In genomic region chr2:190859347-190860297, GRCh38 we compare ENCODE assay signal across 14 cellular contexts. TPM values are rescaled to one million over a fixed set of nuclear protein-coding genes. Genes with fewer than 3 reads are reported as not detected.
DNase-seq lines count a peak whose midpoint lies in the region; ATAC-seq, FAIRE-seq and TF ChIP-seq lines count a peak whose summit lies in the region.
"Had no signal": no experiment of that assay in that cellular context is flagged by ENCODE, and none has a peak within 500 bp of the region (broad histone marks: within the 10 kb centered on the region; RNA-seq: fewer than 3 reads in every experiment).

No MANE protein-coding gene starts in this region.

- POLR2A ChIA-PET in activated CD4-positive, alpha-beta memory T cell treated with anti-CD3 and anti-CD28 coated beads for 36 hours (lab: Charles Lee), result no interaction called here

- H3K27me3 ChIP-seq in keratinocyte (ENCODE audit: control insufficient read depth, extremely low read depth, insufficient read depth, low read length), result no peaks in the 10 kb centered on the region
- H3K27me3 ChIP-seq: BE2C had no signal

- H3K27me3 Mint-ChIP-seq in HFFc6 (ENCODE audit: insufficient read depth), result peaks cover 3% of the 10 kb centered on the region; the same call in 1 of the 2 replicates
- H3K27me3 Mint-ChIP-seq in activated CD4-positive, alpha-beta T cell treated with anti-CD3 and anti-CD28 coated beads, Interleukin-2, amount 10 ng/mL, durations not matched to agents 24 days and 14 days, result peaks cover 2% of the 10 kb centered on the region
- no peaks in the 10 kb centered on the region for H3K27me3 Mint-ChIP-seq in activated CD4-positive, alpha-beta memory T cell treated with anti-CD3 and anti-CD28 coated beads for 36 hours
- H3K27me3 Mint-ChIP-seq: activated naive CD4-positive, alpha-beta T cell treated with anti-CD3 and anti-CD28 coated beads, Interleukin-2, amount 50 U/mL, for 24 hours; effector memory CD8-positive, alpha-beta T cell had no signal

- H3K27ac Mint-ChIP-seq in HFFc6, result peak overlapping the region; percentile 87
- no peak overlapping the region for H3K27ac Mint-ChIP-seq in activated CD4-positive, alpha-beta T cell treated with anti-CD3 and anti-CD28 coated beads, Interleukin-2, amount 10 ng/mL, durations not matched to agents 24 days and 14 days
- no peak overlapping the region for H3K27ac Mint-ChIP-seq in activated CD4-positive, alpha-beta memory T cell treated with anti-CD3 and anti-CD28 coated beads for 36 hours
- H3K27ac Mint-ChIP-seq: activated naive CD4-positive, alpha-beta T cell treated with anti-CD3 and anti-CD28 coated beads, Interleukin-2, amount 50 U/mL, for 24 hours; effector memory CD8-positive, alpha-beta T cell had no signal

- no peaks in the 10 kb centered on the region for H4K20me1 ChIP-seq in keratinocyte (ENCODE audit: control insufficient read depth, extremely low read depth, insufficient read depth, low read length)

- H3K9me3 Mint-ChIP-seq in HFFc6, result no peaks in the 10 kb centered on the region
- peaks cover 4% of the 10 kb centered on the region for H3K9me3 Mint-ChIP-seq in activated CD4-positive, alpha-beta T cell treated with anti-CD3 and anti-CD28 coated beads, Interleukin-2, amount 10 ng/mL, durations not matched to agents 24 days and 14 days
- peaks cover 9% of the 10 kb centered on the region for H3K9me3 Mint-ChIP-seq in activated CD4-positive, alpha-beta memory T cell treated with anti-CD3 and anti-CD28 coated beads for 36 hours
- H3K9me3 Mint-ChIP-seq: activated naive CD4-positive, alpha-beta T cell treated with anti-CD3 and anti-CD28 coated beads, Interleukin-2, amount 50 U/mL, for 24 hours; effector memory CD8-positive, alpha-beta T cell had no signal

- TF ChIP-seq CTCF in HFFc6 (IDR thresholded peaks at IDR 0.05) (no peak), keratinocyte (optimal IDR thresholded peaks at IDR 0.05 in 1 of 3, IDR thresholded peaks at IDR 0.05 in 1 of 3, conservative IDR thresholded peaks at IDR 0.05 in 1 of 3; ENCODE audit: extremely low read depth in 1 of 3, insufficient read depth in 2 of 3, low read length in 3 of 3) (no peak)

- FAIRE-seq in keratinocyte (lab: Jason Lieb, UNC), result no peak

- intact Hi-C loops in activated CD4-positive, alpha-beta T cell treated with anti-CD3 and anti-CD28 coated beads, Interleukin-2, amount 10 ng/mL, durations not matched to agents 24 days and 14 days (cut with micrococcal nuclease), result no loop called here
- intact Hi-C loops in activated CD4-positive, alpha-beta memory T cell treated with anti-CD3 and anti-CD28 coated beads for 36 hours (cut with micrococcal nuclease), result no loop called here

- H3K4me3 Mint-ChIP-seq in HFFc6, result peak overlapping the region; percentile 79
- no peak overlapping the region for H3K4me3 Mint-ChIP-seq in activated CD4-positive, alpha-beta T cell treated with anti-CD3 and anti-CD28 coated beads, Interleukin-2, amount 10 ng/mL, durations not matched to agents 24 days and 14 days
- H3K4me3 Mint-ChIP-seq in activated CD4-positive, alpha-beta memory T cell treated with anti-CD3 and anti-CD28 coated beads for 36 hours, result no peak overlapping the region
- H3K4me3 Mint-ChIP-seq: activated naive CD4-positive, alpha-beta T cell treated with anti-CD3 and anti-CD28 coated beads, Interleukin-2, amount 50 U/mL, for 24 hours; effector memory CD8-positive, alpha-beta T cell had no signal

- peaks cover 91% of the 10 kb centered on the region for H3K4me1 Mint-ChIP-seq in HFFc6 (ENCODE audit: low read depth)
- peaks cover 5% of the 10 kb centered on the region for H3K4me1 Mint-ChIP-seq in activated CD4-positive, alpha-beta T cell treated with anti-CD3 and anti-CD28 coated beads, Interleukin-2, amount 10 ng/mL, durations not matched to agents 24 days and 14 days
- peaks cover 22% of the 10 kb centered on the region for H3K4me1 Mint-ChIP-seq in activated CD4-positive, alpha-beta memory T cell treated with anti-CD3 and anti-CD28 coated beads for 36 hours (ENCODE audit: low read depth)

- H3K27ac ChIP-seq in keratinocyte (ENCODE audit: control insufficient read depth, insufficient read depth, low read length), result no peak overlapping the region

- no peaks in the 10 kb centered on the region for H3K79me2 ChIP-seq in keratinocyte (ENCODE audit: control insufficient read depth, insufficient read depth, low read length)

- H3K4me3 ChIP-seq in keratinocyte (ENCODE audit: control insufficient read depth in 2 of 3, extremely low read depth in 1 of 3, insufficient read depth in 2 of 3, low read depth in 1 of 3, low read length in 3 of 3), result no peak overlapping the region

- peak overlapping the region; percentile 18 for H3K4me2 ChIP-seq in keratinocyte (ENCODE audit: control insufficient read depth, extremely low read depth, insufficient read depth, low read depth, low read length)

- CTCF ChIA-PET in activated CD4-positive, alpha-beta memory T cell treated with anti-CD3 and anti-CD28 coated beads for 36 hours (lab: Charles Lee), result interaction anchor here (1.0 to 6.0 kb wide), 3 partner anchors 9 to 104 kb away, joined by 3 to 43 read pairs (median 5); no protein-coding TSS in a partner anchor

- dilution Hi-C loops in keratinocyte (cut with MboI; ENCODE audit: extremely low pct_ligation_motif_present, low sequenced_read_pairs), result no loop called here

- DNase-seq in A172 (ENCODE audit: low spot score) (peak; percentile 65), HFFc6 (peak; percentile 62), astrocyte of the hippocampus (ENCODE audit: low read depth, low spot score) (peak; percentile 70), keratinocyte (ENCODE audit: low read depth, low spot score) (no peak)
- DNase-seq in activated CD4-positive, alpha-beta T cell treated with anti-CD3 and anti-CD28 coated beads, Interleukin-2, amount 10 ng/mL, durations not matched to agents 24 days and 14 days, result no peak
- DNase-seq in activated CD4-positive, alpha-beta memory T cell treated with anti-CD3 and anti-CD28 coated beads for 36 hours, result no peak
- DNase-seq: activated CD4-positive, alpha-beta T cell treated with anti-CD3 and anti-CD28 coated beads for 48 hours; BE2C; effector memory CD8-positive, alpha-beta T cell; NCI-H2029 treated with DMSO at 0.1 percent for 48 hours had no signal

- ATAC-seq in GM21529 (IDR thresholded peaks at IDR 0.05; ENCODE audit: unreplicated experiment) (no peak), HG02763 (IDR thresholded peaks at IDR 0.05; ENCODE audit: unreplicated experiment) (no peak)
- ATAC-seq: effector memory CD8-positive, alpha-beta T cell; Right ventricle myocardium inferior had no signal

- no peaks in the 10 kb centered on the region for H3K36me3 ChIP-seq in keratinocyte (ENCODE audit: control insufficient read depth in 2 of 2, extremely low read depth in 1 of 2, insufficient read depth in 2 of 2, low read length in 2 of 2)
- H3K36me3 ChIP-seq: BE2C had no signal

- H3K36me3 Mint-ChIP-seq in HFFc6 (ENCODE audit: low read depth), result no peaks in the 10 kb centered on the region
- peaks cover 6% of the 10 kb centered on the region for H3K36me3 Mint-ChIP-seq in activated CD4-positive, alpha-beta T cell treated with anti-CD3 and anti-CD28 coated beads, Interleukin-2, amount 10 ng/mL, durations not matched to agents 24 days and 14 days (ENCODE audit: low read depth)
- H3K36me3 Mint-ChIP-seq in activated CD4-positive, alpha-beta memory T cell treated with anti-CD3 and anti-CD28 coated beads for 36 hours, result peaks cover 17% of the 10 kb centered on the region

- H3K4me1 ChIP-seq in keratinocyte (ENCODE audit: control insufficient read depth, extremely low read depth, insufficient read depth, low read length), result peaks cover 18% of the 10 kb centered on the region

- H3K9me3 ChIP-seq in keratinocyte (ENCODE audit: control insufficient read depth, low read depth, low read length), result no peaks in the 10 kb centered on the region
- H3K9me3 ChIP-seq: BE2C had no signal

- H2AFZ ChIP-seq in keratinocyte (ENCODE audit: control insufficient read depth, low read length), result peak overlapping the region; percentile 28

- no peaks in the 10 kb centered on the region for H3K9me1 ChIP-seq in keratinocyte (ENCODE audit: control insufficient read depth, extremely low read depth, insufficient read depth, low read length)

- H3K9ac ChIP-seq in keratinocyte (ENCODE audit: control insufficient read depth, extremely low read depth, insufficient read depth, low read length), result no peak overlapping the region

RNA-seq across cellular contexts. Expression of gene GLS, which starts 21.0 kb away (rescaled TPM):
- 221 and 233 TPM in 2 replicates for total RNA-seq in A172 (2014; rRNA removed; shearing (Covaris generic))
- 100 to 1,000 TPM; 191 to 431 (median 201) TPM for total RNA-seq in HFFc6 (2021; fragmentation: NEBNext Ultra II Directional; extraction: Animal tissue kit (Norgen Biotek cat#: 25700))
- polyA plus RNA-seq in keratinocyte, result 70.9 to 130 TPM (median 98.4 TPM) in 3 replicates
- 73.4 TPM for polyA plus RNA-seq in keratinocyte (2011; ENCODE audit: low read depth)
- 35.9 and 65.0 TPM in 2 replicates for polyA plus RNA-seq in keratinocyte (2011; cell fraction: cytosol; rRNA removed)
- polyA plus RNA-seq in keratinocyte (2011; cell fraction: nucleus; rRNA removed), result 125 and 208 TPM in 2 replicates
- 84.0 and 86.3 TPM in 2 replicates for polyA plus RNA-seq in keratinocyte (2012; ENCODE audit: low replicate concordance)
- polyA minus RNA-seq in keratinocyte, result 54.3 to 225 TPM (median 97.0 TPM) in 3 replicates
- 85.0 TPM for polyA minus RNA-seq in keratinocyte (2011; cell fraction: cytosol; rRNA and poly(A)+ RNA removed)
- polyA minus RNA-seq in keratinocyte (2011; cell fraction: nucleus; rRNA and poly(A)+ RNA removed), result 243 and 504 TPM in 2 replicates
- total RNA-seq in activated CD4-positive, alpha-beta T cell treated with anti-CD3 and anti-CD28 coated beads, Interleukin-2, amount 10 ng/mL, durations not matched to agents 24 days and 14 days, result 256 and 266 TPM in 2 replicates
- 100 to 1,000 TPM; 209 to 210 TPM for total RNA-seq in activated CD4-positive, alpha-beta memory T cell treated with anti-CD3 and anti-CD28 coated beads for 36 hours

Comparison
In these comparisons a context has a peak if more than half of its experiments do, and no peak if none do; other contexts are left out.
1. DNase-seq: peak in A172 (single experiment), HFFc6 (single experiment) and astrocyte of the hippocampus (single experiment); none in keratinocyte (single experiment), activated CD4-positive, alpha-beta T cell treated with anti-CD3 and anti-CD28 coated beads, Interleukin-2, amount 10 ng/mL, durations not matched to agents 24 days and 14 days (single experiment) and activated CD4-positive, alpha-beta memory T cell treated with anti-CD3 and anti-CD28 coated beads for 36 hours (single experiment).